ENCODE assay signal across 8 cellular contexts in the genomic region with DNA sequence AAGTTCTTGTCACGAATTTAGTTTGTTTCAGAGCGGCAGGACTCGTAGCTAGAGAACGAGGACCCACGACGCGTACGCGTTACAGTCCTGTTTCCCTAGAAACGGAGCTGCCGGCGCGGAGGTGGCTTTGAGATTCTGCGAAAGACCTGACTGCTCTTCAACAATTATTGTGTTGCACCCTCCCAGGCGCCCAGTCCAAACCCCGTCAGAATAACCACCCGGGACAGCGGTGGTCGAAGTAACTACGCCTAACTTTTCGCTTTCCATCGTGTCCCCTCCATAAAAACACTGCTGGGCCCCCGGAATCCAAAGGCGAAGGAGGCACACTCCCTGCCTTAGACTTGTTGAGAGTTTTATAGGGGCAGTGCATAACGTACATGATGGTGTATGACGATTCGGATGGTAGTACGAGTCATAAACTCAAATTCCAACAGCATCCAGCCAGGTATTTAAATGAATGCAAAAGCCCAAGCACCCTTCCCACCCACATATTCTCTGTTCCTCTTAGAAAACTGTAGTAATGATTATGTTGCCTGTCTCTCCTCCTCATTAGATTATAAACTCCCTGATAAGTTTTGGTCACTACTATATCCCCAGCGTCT. TPM values are rescaled to one million over a fixed set of nuclear protein-coding genes. Genes with fewer than 3 reads are reported as not detected.
DNase-seq lines count a peak whose midpoint lies in the region; ATAC-seq, FAIRE-seq and TF ChIP-seq lines count a peak whose summit lies in the region.

No MANE protein-coding gene starts in this region.

- H3K9ac ChIP-seq in HUES64 (ENCODE audit: low read depth, low read length) = peak overlapping the region; percentile 74
- peak overlapping the region in 1 of 2 experiments; percentile 94; a peak in 1 of 4 replicates for H3K9ac ChIP-seq in K562 (ENCODE audit: insufficient read depth in 1 of 2, low read depth in 2 of 2, low read length in 2 of 2)

- H3K4me2 ChIP-seq in K562 (ENCODE audit: insufficient read depth, low read length) = peak overlapping the region; percentile 85

- peak overlapping the region; percentile 100 for H2AFZ ChIP-seq in K562 (ENCODE audit: low read depth, low read length)

- no peaks in the 10 kb centered on the region for H3K27me3 ChIP-seq in HUES64 (ENCODE audit: insufficient read depth, low read length)
- no peaks in the 10 kb centered on the region; a peak in 1 of 5 replicates for H3K27me3 ChIP-seq in K562 (ENCODE audit: control insufficient read depth in 2 of 2, insufficient read depth in 2 of 2, low read length in 2 of 2)
- H3K27me3 ChIP-seq in thymus (ENCODE audit: control insufficient read depth, insufficient read depth) = no peaks in the 10 kb centered on the region

- DNase-seq in ELR (ENCODE audit: low read depth) = peak; percentile 59
- no peak for DNase-seq in K562 (ENCODE audit: extremely low read depth in 1 of 4, low spot score in 3 of 4)
- no peak for DNase-seq in left colon
- no peak for DNase-seq in activated gamma-delta T cell treated with Interleukin-2 at 50 U/mL for 16 hours
- no peak for DNase-seq in DMS 273 (lab: John Stamatoyannopoulos, UW; ENCODE audit: unreplicated experiment)

- CTCF ChIA-PET in K562 (lab: Yijun Ruan, JAX; ENCODE audit: low intra/inter-chr PET ratio) = interaction anchor here (1.1 kb wide), 1 partner anchor 143 kb away, joined by 4 read pairs; no protein-coding TSS in a partner anchor

- 9% methylated on average over 27 of the region's 29 CpGs for WGBS in HUES64
- WGBS in K562 (ENCODE audit: insufficient coverage, low coverage, missing lambda C conversion rate) = 86% methylated on average over 25 of the region's 29 CpGs
- 9% methylated on average over 29 of the region's 29 CpGs for WGBS in thymus

- H3K27ac ChIP-seq in HUES64 (ENCODE audit: low read depth, low read length) = peak overlapping the region; percentile 31; the same call in 1 of the 2 replicates
- peak overlapping the region; percentile 97; the same call in 2 of the 3 replicates for H3K27ac ChIP-seq in K562 (ENCODE audit: extremely low read depth, low read depth, low read length)
- peak overlapping the region; percentile 79 for H3K27ac ChIP-seq in thymus (ENCODE audit: low read depth)

- TF ChIP-seq POLR2A in K562 (conservative IDR thresholded peaks at IDR 0.05) = no peak

- intact Hi-C loops in K562 (cut with micrococcal nuclease) (loop anchor here (5.0 kb wide), 2 partner anchors 461 to 541 kb away; partner anchors contain the start of genes ARL6IP6 and PRPF40A), left colon (cut with DNase I, micrococcal nuclease) (no loop called here)

- TF ChIP-seq RAD21 in K562 (CRISPR knock-in tag; conservative IDR thresholded peaks at IDR 0.05 in 1 of 2, IDR thresholded peaks at IDR 0.05 in 1 of 2) = no peak

- no peaks in the 10 kb centered on the region for H3K4me1 ChIP-seq in HUES64 (ENCODE audit: insufficient read depth, low read length)
- H3K4me1 ChIP-seq in K562 (replicated peaks in 1 of 2; ENCODE audit: control insufficient read depth in 2 of 2, insufficient read depth in 2 of 2, low read length in 2 of 2) = peaks cover 5 to 11% of the 10 kb centered on the region in 2 experiments; a peak in 4 of 5 replicates
- peaks cover 3% of the 10 kb centered on the region for H3K4me1 ChIP-seq in thymus (ENCODE audit: control insufficient read depth, insufficient read depth, low read length)

- H3K36me3 ChIP-seq in HUES64 (ENCODE audit: insufficient read depth, low read length) (no peaks in the 10 kb centered on the region), K562 (ENCODE audit: control insufficient read depth, insufficient read depth, low read length) (no peaks in the 10 kb centered on the region), thymus (ENCODE audit: control insufficient read depth, insufficient read depth) (no peaks in the 10 kb centered on the region)

- TF ChIP-seq CTCF in K562 (IDR thresholded peaks at IDR 0.05 in 2 of 3, conservative IDR thresholded peaks at IDR 0.05 in 1 of 3; ENCODE audit: insufficient read depth in 2 of 3, low read depth in 1 of 3, low read length in 3 of 3) = no peak; a peak in 1 of 6 replicates

- FAIRE-seq in K562 (lab: Jason Lieb, UNC) = no peak

- no TSS peak for BruUV-seq in K562 (replicated peaks; lab: Mats Ljungman, UMichigan)

- peaks cover 22% of the 10 kb centered on the region for H3K79me2 ChIP-seq in K562 (ENCODE audit: control insufficient read depth, insufficient read depth, low read length)

- in situ Hi-C loops in K562 (cut with MboI) = no loop called here

- no peaks in the 10 kb centered on the region for H4K20me1 ChIP-seq in K562 (replicated peaks; ENCODE audit: control insufficient read depth, insufficient read depth, low read length)

- H3K4me3 ChIP-seq in HUES64 (ENCODE audit: low read length) (peak overlapping the region; percentile 82), K562 (peak overlapping the region; percentile 80), thymus (ENCODE audit: low read length) (peak overlapping the region; percentile 85)

- POLR2A ChIA-PET in K562 (lab: Yijun Ruan, JAX) = interaction anchor here (0.6 to 1.1 kb wide), 2 partner anchors 10 to 52 kb away, joined by 3 to 4 read pairs; no protein-coding TSS in a partner anchor

- ATAC-seq in GM21515 (IDR thresholded peaks at IDR 0.05; ENCODE audit: unreplicated experiment) = peak; percentile 8
- ATAC-seq in K562 = no peak
- ATAC-seq in left colon = peak; percentile 11

- H3K9me3 ChIP-seq in HUES64 (ENCODE audit: insufficient read depth, low read depth, low read length) = 0 out of 2 replicates have a peak, but pooled peaks cover 6% of the 10 kb centered on the region
- H3K9me3 ChIP-seq in K562 (replicated peaks; ENCODE audit: control insufficient read depth, insufficient read depth, low read depth, low read length) = peaks cover 11% of the 10 kb centered on the region
- H3K9me3 ChIP-seq in thymus (ENCODE audit: control insufficient read depth) = no peaks in the 10 kb centered on the region

- no peaks in the 10 kb centered on the region for H3K9me1 ChIP-seq in K562 (ENCODE audit: control insufficient read depth, insufficient read depth, low read length)

- no peak for TF ChIP-seq EP300 in K562 (IDR thresholded peaks at IDR 0.05; ENCODE audit: low read length)

TF ChIP-seq in K562, 482 proteins besides CTCF, POLR2A, EP300 and RAD21 (continues in another document):
- no peak for TF ChIP-seq HMGN3 (IDR thresholded peaks at IDR 0.05; ENCODE audit: borderline replicate concordance, extremely low read depth, insufficient read length, low read depth, low read length)
- no peak for TF ChIP-seq CSDE1 (IDR thresholded peaks at IDR 0.05)
- no peak for TF ChIP-seq CUX1 (CRISPR knock-in tag; IDR thresholded peaks at IDR 0.05)
- TF ChIP-seq POLR2G (IDR thresholded peaks at IDR 0.05; ENCODE audit: low read depth, low read length) = no peak

RNA-seq across cellular contexts. Expression of gene STAM2, which starts 0.7 kb away (rescaled TPM):
- polyA plus RNA-seq in HUES64 (2013, experiment 1 of 2) = 9.8 TPM
- polyA plus RNA-seq in HUES64 (2013, experiment 2 of 2) = 10.5 TPM
- total RNA-seq in K562 (2011; cell fraction: chromatin; rRNA removed; ENCODE audit: low replicate concordance) = 12.1 and 32.6 TPM in 2 replicates
- total RNA-seq in K562 (2011; cell fraction: nucleolus; rRNA removed) = 4.0 and 6.4 TPM in 2 replicates
- total RNA-seq in K562 (2011; cell fraction: nucleoplasm; rRNA removed) = 12.7 and 19.8 TPM in 2 replicates
- total RNA-seq in K562 (2014; rRNA removed) (6.9 and 7.5 TPM in 2 replicates), K562 (2014; rRNA removed; fragmentation: Illumina TruSeq; extraction: Trizol) (11.6 and 14.3 TPM in 2 replicates), K562 (2015; rRNA removed; fragmentation: Illumina TruSeq; extraction: Trizol) (13.9 and 14.5 TPM in 2 replicates), K562 (2021) (9.8 and 11.6 TPM in 2 replicates), left colon (10 to 100 TPM; 35.8 to 43.5 TPM)
- polyA plus RNA-seq in K562 (2011; rRNA removed) (11.0 and 13.2 TPM in 2 replicates), K562 (2014; fragmentation: Illumina TruSeq; extraction: Trizol) (7.3 and 8.7 TPM in 2 replicates), K562 (2014; fragmentation: Nextera tagmentation; extraction: Ambion mirVana) (1 to 10 TPM; 4.5 to 5.4 TPM), K562 (2014; rRNA removed) (6.9 and 8.4 TPM in 2 replicates), thymus (13.0 TPM)
- 5.0 and 5.3 TPM in 2 replicates for polyA plus RNA-seq in K562 (2011; cell fraction: cytosol; rRNA removed)
- polyA plus RNA-seq in K562 (2011; cell fraction: nucleus; rRNA removed) = 11.6 and 16.8 TPM in 2 replicates
- 4.9 and 6.5 TPM in 2 replicates for polyA plus RNA-seq in K562 (2012)
- polyA minus RNA-seq in K562 (2011; rRNA and poly(A)+ RNA removed) = 15.2 and 20.8 TPM in 2 replicates
- 9.8 and 10.5 TPM in 2 replicates for polyA minus RNA-seq in K562 (2011; cell fraction: cytosol; rRNA and poly(A)+ RNA removed)
- 7.5 and 14.4 TPM in 2 replicates for polyA minus RNA-seq in K562 (2011; cell fraction: nucleus; rRNA and poly(A)+ RNA removed)

Comparison
In these comparisons a context has a peak if more than half of its experiments do, and no peak if none do; other contexts are left out.
1. H3K27ac ChIP-seq: peak in every context shown above with its lines; median percentile 97 in K562; 79 in thymus; 31 in HUES64.